ENCODE assay signal across 1 cellular context in the genomic region with DNA sequence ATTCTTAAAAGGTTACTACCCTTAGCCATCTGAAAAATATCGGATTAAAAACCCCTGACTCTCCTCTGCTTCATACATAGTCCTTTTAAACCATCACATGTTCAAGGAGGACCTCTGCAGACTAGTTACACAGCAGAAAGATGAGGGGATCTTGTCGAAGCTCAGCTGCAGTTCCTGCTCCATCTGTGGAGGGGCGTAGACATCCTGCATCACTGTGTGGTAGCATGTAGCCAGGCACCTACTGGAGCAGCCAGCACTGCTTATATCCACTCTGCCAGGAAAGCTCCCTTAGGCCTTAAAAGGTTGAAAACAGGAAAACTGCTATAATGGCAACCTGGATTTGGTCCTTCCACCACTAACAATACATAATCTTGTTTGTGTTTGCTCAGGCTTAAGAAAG.
TF ChIP-seq lines count a peak whose summit lies in the region.

No MANE protein-coding gene starts in this region.

TF ChIP-seq in GM23338, 12 proteins besides CTCF, POLR2A, EP300 and RAD21 (continued from another document):
- TF ChIP-seq, protein P1, sequence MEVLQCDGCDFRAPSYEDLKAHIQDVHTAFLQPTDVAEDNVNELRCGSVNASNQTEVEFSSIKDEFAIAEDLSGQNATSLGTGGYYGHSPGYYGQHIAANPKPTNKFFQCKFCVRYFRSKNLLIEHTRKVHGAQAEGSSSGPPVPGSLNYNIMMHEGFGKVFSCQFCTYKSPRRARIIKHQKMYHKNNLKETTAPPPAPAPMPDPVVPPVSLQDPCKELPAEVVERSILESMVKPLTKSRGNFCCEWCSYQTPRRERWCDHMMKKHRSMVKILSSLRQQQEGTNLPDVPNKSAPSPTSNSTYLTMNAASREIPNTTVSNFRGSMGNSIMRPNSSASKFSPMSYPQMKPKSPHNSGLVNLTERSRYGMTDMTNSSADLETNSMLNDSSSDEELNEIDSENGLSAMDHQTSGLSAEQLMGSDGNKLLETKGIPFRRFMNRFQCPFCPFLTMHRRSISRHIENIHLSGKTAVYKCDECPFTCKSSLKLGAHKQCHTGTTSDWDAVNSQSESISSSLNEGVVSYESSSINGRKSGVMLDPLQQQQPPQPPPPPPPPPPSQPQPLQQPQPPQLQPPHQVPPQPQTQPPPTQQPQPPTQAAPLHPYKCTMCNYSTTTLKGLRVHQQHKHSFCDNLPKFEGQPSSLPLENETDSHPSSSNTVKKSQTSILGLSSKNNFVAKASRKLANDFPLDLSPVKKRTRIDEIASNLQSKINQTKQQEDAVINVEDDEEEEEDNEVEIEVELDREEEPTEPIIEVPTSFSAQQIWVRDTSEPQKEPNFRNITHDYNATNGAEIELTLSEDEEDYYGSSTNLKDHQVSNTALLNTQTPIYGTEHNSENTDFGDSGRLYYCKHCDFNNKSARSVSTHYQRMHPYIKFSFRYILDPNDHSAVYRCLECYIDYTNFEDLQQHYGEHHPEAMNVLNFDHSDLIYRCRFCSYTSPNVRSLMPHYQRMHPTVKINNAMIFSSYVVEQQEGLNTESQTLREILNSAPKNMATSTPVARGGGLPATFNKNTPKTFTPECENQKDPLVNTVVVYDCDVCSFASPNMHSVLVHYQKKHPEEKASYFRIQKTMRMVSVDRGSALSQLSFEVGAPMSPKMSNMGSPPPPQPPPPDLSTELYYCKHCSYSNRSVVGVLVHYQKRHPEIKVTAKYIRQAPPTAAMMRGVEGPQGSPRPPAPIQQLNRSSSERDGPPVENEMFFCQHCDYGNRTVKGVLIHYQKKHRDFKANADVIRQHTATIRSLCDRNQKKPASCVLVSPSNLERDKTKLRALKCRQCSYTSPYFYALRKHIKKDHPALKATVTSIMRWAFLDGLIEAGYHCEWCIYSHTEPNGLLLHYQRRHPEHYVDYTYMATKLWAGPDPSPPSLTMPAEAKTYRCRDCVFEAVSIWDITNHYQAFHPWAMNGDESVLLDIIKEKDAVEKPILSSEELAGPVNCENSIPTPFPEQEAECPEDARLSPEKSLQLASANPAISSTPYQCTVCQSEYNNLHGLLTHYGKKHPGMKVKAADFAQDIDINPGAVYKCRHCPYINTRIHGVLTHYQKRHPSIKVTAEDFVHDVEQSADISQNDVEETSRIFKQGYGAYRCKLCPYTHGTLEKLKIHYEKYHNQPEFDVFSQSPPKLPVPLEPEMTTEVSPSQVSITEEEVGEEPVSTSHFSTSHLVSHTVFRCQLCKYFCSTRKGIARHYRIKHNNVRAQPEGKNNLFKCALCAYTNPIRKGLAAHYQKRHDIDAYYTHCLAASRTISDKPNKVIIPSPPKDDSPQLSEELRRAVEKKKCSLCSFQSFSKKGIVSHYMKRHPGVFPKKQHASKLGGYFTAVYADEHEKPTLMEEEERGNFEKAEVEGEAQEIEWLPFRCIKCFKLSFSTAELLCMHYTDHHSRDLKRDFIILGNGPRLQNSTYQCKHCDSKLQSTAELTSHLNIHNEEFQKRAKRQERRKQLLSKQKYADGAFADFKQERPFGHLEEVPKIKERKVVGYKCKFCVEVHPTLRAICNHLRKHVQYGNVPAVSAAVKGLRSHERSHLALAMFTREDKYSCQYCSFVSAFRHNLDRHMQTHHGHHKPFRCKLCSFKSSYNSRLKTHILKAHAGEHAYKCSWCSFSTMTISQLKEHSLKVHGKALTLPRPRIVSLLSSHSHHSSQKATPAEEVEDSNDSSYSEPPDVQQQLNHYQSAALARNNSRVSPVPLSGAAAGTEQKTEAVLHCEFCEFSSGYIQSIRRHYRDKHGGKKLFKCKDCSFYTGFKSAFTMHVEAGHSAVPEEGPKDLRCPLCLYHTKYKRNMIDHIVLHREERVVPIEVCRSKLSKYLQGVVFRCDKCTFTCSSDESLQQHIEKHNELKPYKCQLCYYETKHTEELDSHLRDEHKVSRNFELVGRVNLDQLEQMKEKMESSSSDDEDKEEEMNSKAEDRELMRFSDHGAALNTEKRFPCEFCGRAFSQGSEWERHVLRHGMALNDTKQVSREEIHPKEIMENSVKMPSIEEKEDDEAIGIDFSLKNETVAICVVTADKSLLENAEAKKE (CRISPR knock-in tag; IDR thresholded peaks at IDR 0.05) = no peak
- no peak for TF ChIP-seq EZH2phosphoT487 (IDR thresholded peaks at IDR 0.05; ENCODE audit: unreplicated experiment)
- no peak for TF ChIP-seq JUNB (IDR thresholded peaks at IDR 0.05; ENCODE audit: unreplicated experiment)
- TF ChIP-seq CREB1 (CRISPR knock-in tag; IDR thresholded peaks at IDR 0.05; ENCODE audit: low read depth) = no peak
- no peak for TF ChIP-seq ZNF331 (CRISPR knock-in tag; IDR thresholded peaks at IDR 0.05; ENCODE audit: low read depth)
- TF ChIP-seq ZNF114 (CRISPR knock-in tag; IDR thresholded peaks at IDR 0.05) = no peak
